Comparison of ENCODE assay signal across 1 cellular context in the genomic region with DNA sequence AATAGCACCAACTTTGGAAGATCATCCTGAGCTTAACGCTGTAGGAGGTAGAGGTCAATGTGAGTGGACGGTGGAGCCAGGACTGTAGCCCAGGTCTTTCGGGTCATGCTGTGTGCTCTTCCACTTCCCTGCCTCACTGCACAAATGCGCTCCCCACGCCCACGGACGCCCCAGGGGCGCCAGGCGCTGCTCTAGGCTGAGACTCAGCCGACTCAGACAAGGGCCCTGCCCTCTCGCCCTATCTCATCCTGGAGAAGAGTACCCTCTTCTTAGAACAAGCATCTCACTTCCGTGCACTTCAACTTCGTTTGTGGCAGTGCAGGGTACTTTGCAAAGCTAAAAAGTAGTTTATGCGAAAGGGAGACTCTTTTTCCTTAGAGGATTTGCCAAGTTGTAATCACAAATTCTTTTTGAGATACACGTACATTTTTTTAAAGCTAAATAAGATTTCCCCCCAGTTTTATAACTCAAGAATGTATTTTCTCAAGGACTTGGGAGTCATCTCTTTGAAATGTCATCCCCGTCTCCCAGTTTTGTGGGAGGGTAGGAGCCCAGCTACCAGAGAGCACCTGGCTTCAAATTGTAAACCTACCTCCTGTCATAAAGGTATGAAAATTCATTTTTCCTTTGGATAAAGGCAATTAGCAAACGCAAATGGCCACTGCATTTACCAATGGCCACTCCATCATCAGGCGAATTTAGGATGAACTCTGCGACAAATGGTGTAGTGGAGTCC.
TF ChIP-seq lines count a peak whose summit lies in the region.

No MANE protein-coding gene starts in this region.

TF ChIP-seq in H1, 55 proteins besides CTCF, POLR2A, EP300 and RAD21:
- TF ChIP-seq GTF2F1 (IDR thresholded peaks at IDR 0.05; ENCODE audit: borderline replicate concordance, low read depth, low read length) (no peak), EZH2 (IDR thresholded peaks at IDR 0.05; ENCODE audit: low read depth, low read length, severe bottlenecking) (peak; percentile 44), CBX8 (IDR thresholded peaks at IDR 0.05; ENCODE audit: borderline replicate concordance, low read depth, low read length) (no peak)
